In the genomic region with DNA sequence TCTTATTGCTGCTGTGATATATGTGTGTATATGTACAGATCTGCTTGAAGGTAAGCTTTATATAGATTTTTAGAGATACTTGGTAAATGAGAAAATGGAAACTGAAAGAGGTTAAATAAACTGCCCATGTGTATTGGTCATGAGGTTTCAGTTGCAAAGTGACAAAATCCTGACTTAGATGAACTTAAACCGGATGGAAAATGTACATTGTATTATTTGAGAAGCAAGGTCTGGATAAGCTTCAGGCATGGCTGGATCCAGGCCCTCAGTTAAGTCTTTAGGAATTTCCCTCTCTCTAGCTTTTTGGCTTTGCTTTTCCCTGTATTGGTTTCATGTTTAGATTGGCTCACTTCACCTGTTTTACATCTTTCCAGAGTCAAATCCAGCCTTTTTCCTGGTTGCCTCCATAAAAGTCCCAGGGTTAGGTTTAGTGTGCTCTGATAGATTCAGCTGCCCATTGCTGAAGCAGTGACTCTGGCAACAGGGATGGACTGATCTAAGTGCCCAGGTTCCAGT, we compare ENCODE assay signal across 10 cellular contexts. TPM values are rescaled to one million over a fixed set of nuclear protein-coding genes. Genes with fewer than 3 reads are reported as not detected.
DNase-seq lines count a peak whose midpoint lies in the region; ATAC-seq and TF ChIP-seq lines count a peak whose summit lies in the region.
"Had no signal": no experiment of that assay in that cellular context is flagged by ENCODE, and none has a peak within 500 bp of the region (broad histone marks: within the 10 kb centered on the region; RNA-seq: fewer than 3 reads in every experiment).

No MANE protein-coding gene starts in this region.

- DNase-seq in activated naive CD4-positive, alpha-beta T cell treated with anti-CD3 and anti-CD28 coated beads, Interleukin-2, amount 50 U/mL, for 72 hours (ENCODE audit: low spot score in 2 of 2), result no peak
- DNase-seq in activated naive CD4-positive, alpha-beta T cell treated with Interleukin-2 at 50 U/mL for 16 hours, result no peak
- DNase-seq in RPMI8226 (peak; percentile 30), NCI-H1930 (lab: John Stamatoyannopoulos, UW) (no peak), OCI-LY7 (ENCODE audit: low spot score) (no peak)
- DNase-seq: NCI-H2171 treated with DMSO at 0.1 percent for 48 hours had no signal

- H3K9me3 ChIP-seq in thymus (ENCODE audit: control insufficient read depth) (no peaks in the 10 kb centered on the region), OCI-LY7 (ENCODE audit: low read length) (no peaks in the 10 kb centered on the region)

- H3K9me3 Mint-ChIP-seq in activated naive CD4-positive, alpha-beta T cell treated with anti-CD3 and anti-CD28 coated beads, Interleukin-2, amount 50 U/mL, for 72 hours, result no peaks in the 10 kb centered on the region

- peak overlapping the region; percentile 27 to 73 for H3K27ac Mint-ChIP-seq in activated naive CD4-positive, alpha-beta T cell treated with anti-CD3 and anti-CD28 coated beads, Interleukin-2, amount 50 U/mL, for 72 hours

- intact Hi-C loops in OCI-LY7 (cut with micrococcal nuclease; ENCODE audit: unreplicated experiment), result no loop called here

- no peaks in the 10 kb centered on the region for H3K79me2 ChIP-seq in OCI-LY7 (ENCODE audit: insufficient read depth, low read depth, low read length)

- no peaks in the 10 kb centered on the region for H3K27me3 ChIP-seq in thymus (ENCODE audit: control insufficient read depth, insufficient read depth)

- H3K4me1 ChIP-seq in thymus (ENCODE audit: control insufficient read depth, insufficient read depth, low read length) (peaks cover 4% of the 10 kb centered on the region), OCI-LY7 (ENCODE audit: insufficient read depth, low read length, poor library complexity, severe bottlenecking) (peaks cover 6% of the 10 kb centered on the region)

- no peaks in the 10 kb centered on the region for H3K36me3 Mint-ChIP-seq in activated naive CD4-positive, alpha-beta T cell treated with anti-CD3 and anti-CD28 coated beads, Interleukin-2, amount 50 U/mL, for 72 hours

- BruUV-seq in OCI-LY7 (replicated peaks; lab: Mats Ljungman, UMichigan), result no TSS peak

- H2AFZ ChIP-seq in OCI-LY7 (ENCODE audit: low read length), result no peak overlapping the region

- H3K36me3 ChIP-seq in thymus (ENCODE audit: control insufficient read depth, insufficient read depth), result no peaks in the 10 kb centered on the region
- H3K36me3 ChIP-seq in OCI-LY7 (ENCODE audit: insufficient read depth, low read length), result no peaks in the 10 kb centered on the region

- WGBS in thymus, result 79% methylated on average over 1 of the region's 1 CpG

- peak; percentile 37 to 64 for ATAC-seq in activated naive CD4-positive, alpha-beta T cell treated with anti-CD3 and anti-CD28 coated beads, Interleukin-2, amount 50 U/mL, for 72 hours
- peak; percentile 39 for ATAC-seq in HG02852 (IDR thresholded peaks at IDR 0.05; ENCODE audit: unreplicated experiment)
- ATAC-seq in HG02840 (IDR thresholded peaks at IDR 0.05; ENCODE audit: low FRiP score, unreplicated experiment), result no peak

- H3K4me2 ChIP-seq in OCI-LY7 (ENCODE audit: low read length), result no peak overlapping the region
- H3K4me2 ChIP-seq: smooth muscle cell had no signal

- CTCF ChIA-PET in OCI-LY7 (lab: Charles Lee; ENCODE audit: unreplicated experiment), result no interaction called here

- no peak for TF ChIP-seq CTCF in OCI-LY7 (conservative IDR thresholded peaks at IDR 0.05; ENCODE audit: low read length)

- H3K27ac ChIP-seq in thymus (ENCODE audit: low read depth), result peak overlapping the region; percentile 64
- H3K27ac ChIP-seq in OCI-LY7 (ENCODE audit: low read depth, low read length, poor library complexity, severe bottlenecking), result no peak overlapping the region

- H3K9me2 ChIP-seq in OCI-LY7 (ENCODE audit: insufficient read depth, low read length), result no peaks in the 10 kb centered on the region

- H3K4me3 ChIP-seq in thymus (ENCODE audit: low read length), result no peak overlapping the region
- H3K4me3 ChIP-seq in OCI-LY7 (ENCODE audit: low read depth, low read length, poor library complexity, severe bottlenecking), result no peak overlapping the region
- H3K4me3 ChIP-seq: smooth muscle cell had no signal

- POLR2A ChIA-PET in OCI-LY7 (lab: Charles Lee), result no interaction called here

- no peaks in the 10 kb centered on the region for H4K20me1 ChIP-seq in OCI-LY7 (ENCODE audit: insufficient read depth, low read length)

RNA-seq across cellular contexts. Expression of a gene that starts 21.0 kb away (rescaled TPM):
- under 1 TPM in 1 of 2 donors, not detected in 1; 0.66 TPM for total RNA-seq in activated naive CD4-positive, alpha-beta T cell treated with anti-CD3 and anti-CD28 coated beads, Interleukin-2, amount 50 U/mL, for 72 hours
- 6.5 TPM for polyA plus RNA-seq in thymus
- total RNA-seq in OCI-LY7 (2014; rRNA removed; shearing (Covaris generic)), result not detected in 2 replicates
- not detected in 2 replicates for total RNA-seq in OCI-LY7 (2022)
